Comparison of ENCODE assay signal across 8 cellular contexts in genomic region chr16:397135-397661, GRCh38. TPM values are rescaled to one million over a fixed set of nuclear protein-coding genes. Genes with fewer than 3 reads are reported as not detected.
DNase-seq lines count a peak whose midpoint lies in the region; ATAC-seq and TF ChIP-seq lines count a peak whose summit lies in the region.

Gene NME4 (plus strand): TSS chr16:397199. CDS start chr16:397223, 24 bp downstream.

- H3K27me3 Mint-ChIP-seq in activated CD8-positive, alpha-beta T cell treated with anti-CD3 and anti-CD28 coated beads for 36 hours: peaks cover 2% of the 10 kb centered on the region
- H3K27me3 Mint-ChIP-seq in neural crest cell (ENCODE audit: low read depth): peaks cover 6% of the 10 kb centered on the region

- CTCF ChIA-PET in activated CD8-positive, alpha-beta T cell treated with anti-CD3 and anti-CD28 coated beads for 36 hours (lab: Charles Lee): no interaction called here

- in situ Hi-C loops in HAP-1 (cut with MboI; ENCODE audit: low sequenced_read_pairs): no loop called here

- no peak for TF ChIP-seq CTCF in activated CD8-positive, alpha-beta T cell treated with anti-CD3 and anti-CD28 coated beads for 36 hours (IDR thresholded peaks at IDR 0.05)
- TF ChIP-seq CTCF in fibroblast of pulmonary artery (IDR thresholded peaks at IDR 0.05; ENCODE audit: low read length, missing control alignments): no peak
- TF ChIP-seq CTCF in neural crest cell (conservative IDR thresholded peaks at IDR 0.05): no peak

- no peaks in the 10 kb centered on the region for H3K27me3 ChIP-seq in HAP-1 (ENCODE audit: low read depth)

- peaks cover under 1% of the 10 kb centered on the region for H3K9me3 Mint-ChIP-seq in activated CD8-positive, alpha-beta T cell treated with anti-CD3 and anti-CD28 coated beads for 36 hours
- no peaks in the 10 kb centered on the region for H3K9me3 Mint-ChIP-seq in neural crest cell

- peaks cover 27% of the 10 kb centered on the region for H3K4me1 Mint-ChIP-seq in activated CD8-positive, alpha-beta T cell treated with anti-CD3 and anti-CD28 coated beads for 36 hours (ENCODE audit: low read depth)
- peaks cover 21% of the 10 kb centered on the region for H3K4me1 Mint-ChIP-seq in neural crest cell

- peaks cover 12% of the 10 kb centered on the region for H3K4me1 ChIP-seq in HAP-1

- ATAC-seq in activated CD8-positive, alpha-beta T cell treated with anti-CD3 and anti-CD28 coated beads for 36 hours: peak; percentile 13

- POLR2A ChIA-PET in activated CD8-positive, alpha-beta T cell treated with anti-CD3 and anti-CD28 coated beads for 36 hours (lab: Charles Lee): interaction anchor here (0.5 kb wide), 1 partner anchor 130 kb away, joined by 3 read pairs; no protein-coding TSS in a partner anchor

- H3K36me3 ChIP-seq in HAP-1 (replicated peaks): peaks cover 29% of the 10 kb centered on the region

- H3K4me3 Mint-ChIP-seq in activated CD8-positive, alpha-beta T cell treated with anti-CD3 and anti-CD28 coated beads for 36 hours: peak within 1 kb of the TSS; percentile 74
- H3K4me3 Mint-ChIP-seq in neural crest cell: peak within 1 kb of the TSS; percentile 96

- DNase-seq in COLO668 (lab: John Stamatoyannopoulos, UW; ENCODE audit: unreplicated experiment): peak; percentile 48
- DNase-seq in HAP-1 (ENCODE audit: low spot score in 2 of 2): peak in 1 of 2 experiments; percentile 69
- DNase-seq in activated CD8-positive, alpha-beta T cell treated with anti-CD3 and anti-CD28 coated beads for 36 hours: peak; percentile 21
- peak; percentile 51 for DNase-seq in fibroblast of pulmonary artery (ENCODE audit: low read depth)
- peak; percentile 41 for DNase-seq in neural crest cell (ENCODE audit: low read depth, low spot score)
- DNase-seq in HuH-7 (ENCODE audit: low spot score): no peak
- no peak for DNase-seq in T1000 (lab: John Stamatoyannopoulos, UW)
- no peak for DNase-seq in DMS153 (lab: John Stamatoyannopoulos, UW)

- H3K9me3 ChIP-seq in HAP-1: 0 out of 2 replicates have a peak, but pooled peaks cover under 1% of the 10 kb centered on the region

- intact Hi-C loops in activated CD8-positive, alpha-beta T cell treated with anti-CD3 and anti-CD28 coated beads for 36 hours (cut with micrococcal nuclease): loop anchor here (5.0 kb wide), 1 partner anchor 130 kb away; the partner anchor contains the start of gene CAPN15

- H3K36me3 Mint-ChIP-seq in activated CD8-positive, alpha-beta T cell treated with anti-CD3 and anti-CD28 coated beads for 36 hours (ENCODE audit: low read depth): peaks cover 2% of the 10 kb centered on the region
- no peaks in the 10 kb centered on the region for H3K36me3 Mint-ChIP-seq in neural crest cell (ENCODE audit: low read depth)

- peak within 1 kb of the TSS; percentile 66 for H3K27ac Mint-ChIP-seq in activated CD8-positive, alpha-beta T cell treated with anti-CD3 and anti-CD28 coated beads for 36 hours
- H3K27ac Mint-ChIP-seq in neural crest cell (ENCODE audit: unreplicated experiment): peak within 1 kb of the TSS; percentile 98

- H3K4me3 ChIP-seq in HAP-1: peak within 1 kb of the TSS; percentile 41
- peak within 1 kb of the TSS; percentile 65 for H3K4me3 ChIP-seq in fibroblast of pulmonary artery (replicated peaks; ENCODE audit: low read depth, low read length)

RNA-seq across cellular contexts. Expression of gene NME4, which starts in this region (rescaled TPM):
- 10 to 100 TPM; 22.9 to 24.2 TPM for total RNA-seq in activated CD8-positive, alpha-beta T cell treated with anti-CD3 and anti-CD28 coated beads for 36 hours
- total RNA-seq in neural crest cell: 233 and 254 TPM in 2 replicates

Comparison
In these comparisons a context has a peak if more than half of its experiments do, and no peak if none do; other contexts are left out.
1. DNase-seq: peak in COLO668 (single experiment), activated CD8-positive, alpha-beta T cell treated with anti-CD3 and anti-CD28 coated beads for 36 hours (single experiment), fibroblast of pulmonary artery (single experiment) and neural crest cell (single experiment); none in HuH-7 (single experiment), T1000 (single experiment) and DMS153 (single experiment).